Comparison of ENCODE assay signal across 1 cellular context in genomic region chr15:65804252-65804931, GRCh38.
TF ChIP-seq lines count a peak whose summit lies in the region.

No MANE protein-coding gene starts in this region.

TF ChIP-seq in liver, 16 proteins besides CTCF, POLR2A, EP300 and RAD21 (continued from another document):
- no peak for TF ChIP-seq GABPA (IDR thresholded peaks at IDR 0.05 in 1 of 2, conservative IDR thresholded peaks at IDR 0.05 in 1 of 2)
